ENCODE assay signal across 1 cellular context in the genomic region with DNA sequence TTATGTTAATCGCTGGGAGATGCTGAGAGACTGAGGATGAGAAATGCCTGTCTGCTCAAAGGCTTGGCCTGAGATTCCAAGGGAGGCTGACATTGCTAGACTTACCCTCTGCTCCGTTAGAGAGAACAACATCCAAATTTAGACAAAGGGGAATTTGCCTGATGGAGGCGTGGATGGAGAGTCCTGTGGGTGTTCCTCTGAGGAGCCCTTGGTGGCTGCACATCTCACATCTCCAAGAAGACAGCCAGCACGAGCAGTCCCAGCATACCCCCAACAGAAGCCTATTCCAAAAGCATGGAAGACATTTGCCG.
TF ChIP-seq lines count a peak whose summit lies in the region.

No MANE protein-coding gene starts in this region.

TF ChIP-seq in H1, 55 proteins besides CTCF, POLR2A, EP300 and RAD21:
- no peak for TF ChIP-seq POLR2AphosphoS5 (IDR thresholded peaks at IDR 0.05; ENCODE audit: low read depth, low read length)
- TF ChIP-seq, protein P1, sequence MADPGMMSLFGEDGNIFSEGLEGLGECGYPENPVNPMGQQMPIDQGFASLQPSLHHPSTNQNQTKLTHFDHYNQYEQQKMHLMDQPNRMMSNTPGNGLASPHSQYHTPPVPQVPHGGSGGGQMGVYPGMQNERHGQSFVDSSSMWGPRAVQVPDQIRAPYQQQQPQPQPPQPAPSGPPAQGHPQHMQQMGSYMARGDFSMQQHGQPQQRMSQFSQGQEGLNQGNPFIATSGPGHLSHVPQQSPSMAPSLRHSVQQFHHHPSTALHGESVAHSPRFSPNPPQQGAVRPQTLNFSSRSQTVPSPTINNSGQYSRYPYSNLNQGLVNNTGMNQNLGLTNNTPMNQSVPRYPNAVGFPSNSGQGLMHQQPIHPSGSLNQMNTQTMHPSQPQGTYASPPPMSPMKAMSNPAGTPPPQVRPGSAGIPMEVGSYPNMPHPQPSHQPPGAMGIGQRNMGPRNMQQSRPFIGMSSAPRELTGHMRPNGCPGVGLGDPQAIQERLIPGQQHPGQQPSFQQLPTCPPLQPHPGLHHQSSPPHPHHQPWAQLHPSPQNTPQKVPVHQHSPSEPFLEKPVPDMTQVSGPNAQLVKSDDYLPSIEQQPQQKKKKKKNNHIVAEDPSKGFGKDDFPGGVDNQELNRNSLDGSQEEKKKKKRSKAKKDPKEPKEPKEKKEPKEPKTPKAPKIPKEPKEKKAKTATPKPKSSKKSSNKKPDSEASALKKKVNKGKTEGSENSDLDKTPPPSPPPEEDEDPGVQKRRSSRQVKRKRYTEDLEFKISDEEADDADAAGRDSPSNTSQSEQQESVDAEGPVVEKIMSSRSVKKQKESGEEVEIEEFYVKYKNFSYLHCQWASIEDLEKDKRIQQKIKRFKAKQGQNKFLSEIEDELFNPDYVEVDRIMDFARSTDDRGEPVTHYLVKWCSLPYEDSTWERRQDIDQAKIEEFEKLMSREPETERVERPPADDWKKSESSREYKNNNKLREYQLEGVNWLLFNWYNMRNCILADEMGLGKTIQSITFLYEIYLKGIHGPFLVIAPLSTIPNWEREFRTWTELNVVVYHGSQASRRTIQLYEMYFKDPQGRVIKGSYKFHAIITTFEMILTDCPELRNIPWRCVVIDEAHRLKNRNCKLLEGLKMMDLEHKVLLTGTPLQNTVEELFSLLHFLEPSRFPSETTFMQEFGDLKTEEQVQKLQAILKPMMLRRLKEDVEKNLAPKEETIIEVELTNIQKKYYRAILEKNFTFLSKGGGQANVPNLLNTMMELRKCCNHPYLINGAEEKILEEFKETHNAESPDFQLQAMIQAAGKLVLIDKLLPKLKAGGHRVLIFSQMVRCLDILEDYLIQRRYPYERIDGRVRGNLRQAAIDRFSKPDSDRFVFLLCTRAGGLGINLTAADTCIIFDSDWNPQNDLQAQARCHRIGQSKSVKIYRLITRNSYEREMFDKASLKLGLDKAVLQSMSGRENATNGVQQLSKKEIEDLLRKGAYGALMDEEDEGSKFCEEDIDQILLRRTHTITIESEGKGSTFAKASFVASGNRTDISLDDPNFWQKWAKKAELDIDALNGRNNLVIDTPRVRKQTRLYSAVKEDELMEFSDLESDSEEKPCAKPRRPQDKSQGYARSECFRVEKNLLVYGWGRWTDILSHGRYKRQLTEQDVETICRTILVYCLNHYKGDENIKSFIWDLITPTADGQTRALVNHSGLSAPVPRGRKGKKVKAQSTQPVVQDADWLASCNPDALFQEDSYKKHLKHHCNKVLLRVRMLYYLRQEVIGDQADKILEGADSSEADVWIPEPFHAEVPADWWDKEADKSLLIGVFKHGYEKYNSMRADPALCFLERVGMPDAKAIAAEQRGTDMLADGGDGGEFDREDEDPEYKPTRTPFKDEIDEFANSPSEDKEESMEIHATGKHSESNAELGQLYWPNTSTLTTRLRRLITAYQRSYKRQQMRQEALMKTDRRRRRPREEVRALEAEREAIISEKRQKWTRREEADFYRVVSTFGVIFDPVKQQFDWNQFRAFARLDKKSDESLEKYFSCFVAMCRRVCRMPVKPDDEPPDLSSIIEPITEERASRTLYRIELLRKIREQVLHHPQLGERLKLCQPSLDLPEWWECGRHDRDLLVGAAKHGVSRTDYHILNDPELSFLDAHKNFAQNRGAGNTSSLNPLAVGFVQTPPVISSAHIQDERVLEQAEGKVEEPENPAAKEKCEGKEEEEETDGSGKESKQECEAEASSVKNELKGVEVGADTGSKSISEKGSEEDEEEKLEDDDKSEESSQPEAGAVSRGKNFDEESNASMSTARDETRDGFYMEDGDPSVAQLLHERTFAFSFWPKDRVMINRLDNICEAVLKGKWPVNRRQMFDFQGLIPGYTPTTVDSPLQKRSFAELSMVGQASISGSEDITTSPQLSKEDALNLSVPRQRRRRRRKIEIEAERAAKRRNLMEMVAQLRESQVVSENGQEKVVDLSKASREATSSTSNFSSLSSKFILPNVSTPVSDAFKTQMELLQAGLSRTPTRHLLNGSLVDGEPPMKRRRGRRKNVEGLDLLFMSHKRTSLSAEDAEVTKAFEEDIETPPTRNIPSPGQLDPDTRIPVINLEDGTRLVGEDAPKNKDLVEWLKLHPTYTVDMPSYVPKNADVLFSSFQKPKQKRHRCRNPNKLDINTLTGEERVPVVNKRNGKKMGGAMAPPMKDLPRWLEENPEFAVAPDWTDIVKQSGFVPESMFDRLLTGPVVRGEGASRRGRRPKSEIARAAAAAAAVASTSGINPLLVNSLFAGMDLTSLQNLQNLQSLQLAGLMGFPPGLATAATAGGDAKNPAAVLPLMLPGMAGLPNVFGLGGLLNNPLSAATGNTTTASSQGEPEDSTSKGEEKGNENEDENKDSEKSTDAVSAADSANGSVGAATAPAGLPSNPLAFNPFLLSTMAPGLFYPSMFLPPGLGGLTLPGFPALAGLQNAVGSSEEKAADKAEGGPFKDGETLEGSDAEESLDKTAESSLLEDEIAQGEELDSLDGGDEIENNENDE (IDR thresholded peaks at IDR 0.05; ENCODE audit: insufficient replicate concordance, low read length), result no peak
- no peak for TF ChIP-seq RNF2 (IDR thresholded peaks at IDR 0.05; ENCODE audit: borderline replicate concordance, low read depth, low read length, missing control alignments, poor library complexity, severe bottlenecking)
- no peak for TF ChIP-seq SIX5 (IDR thresholded peaks at IDR 0.05; ENCODE audit: low read depth, low read length)
- TF ChIP-seq EZH2 (IDR thresholded peaks at IDR 0.05; ENCODE audit: low read depth, low read length, severe bottlenecking), result no peak
- TF ChIP-seq BACH1 (IDR thresholded peaks at IDR 0.05; ENCODE audit: low read length), result no peak
- TF ChIP-seq GTF2F1 (IDR thresholded peaks at IDR 0.05; ENCODE audit: borderline replicate concordance, low read depth, low read length), result no peak
